ENCODE assay signal across 26 cellular contexts in the genomic region with DNA sequence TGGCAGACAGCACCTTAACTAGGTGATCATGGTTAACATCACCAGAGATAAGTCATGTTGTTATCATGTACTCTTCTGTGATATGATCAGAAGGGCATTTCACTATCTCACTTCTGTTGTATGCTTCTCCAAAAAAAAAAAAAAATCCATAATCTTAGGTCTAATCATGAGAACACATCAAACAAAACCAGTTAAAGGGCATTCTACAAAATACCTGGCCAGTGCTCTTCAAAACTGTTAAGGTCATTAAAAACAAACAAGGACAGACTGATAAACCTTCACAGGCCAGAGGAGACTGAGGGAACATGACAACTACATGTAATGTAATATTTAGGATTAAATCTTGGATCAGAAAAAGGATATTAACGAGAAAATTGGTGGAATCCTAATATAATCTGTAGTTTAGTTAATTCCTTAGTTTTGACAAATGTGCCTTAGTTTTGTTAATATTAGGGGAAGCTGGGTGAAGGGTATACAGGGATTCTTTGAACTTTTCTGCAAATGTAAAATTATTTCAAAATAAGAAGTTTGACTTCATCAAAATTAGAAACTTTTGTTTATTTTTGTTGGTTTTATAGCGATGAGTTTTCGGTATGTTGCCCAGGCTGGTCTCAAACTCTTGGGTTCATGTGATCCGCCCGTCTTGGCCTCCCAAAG.
"Had no signal": no experiment of that assay in that cellular context is flagged by ENCODE, and none has a peak within 500 bp of the region (broad histone marks: within the 10 kb centered on the region; RNA-seq: fewer than 3 reads in every experiment).

No MANE protein-coding gene starts in this region.

- H3K4me2 ChIP-seq: KMS-11 had no signal

- H3K9me3 ChIP-seq: SJSA1 had no signal

- H3K27ac ChIP-seq: KMS-11, SJSA1, SK-N-MC had no signal

- H3K4me1 ChIP-seq: SJSA1 had no signal

- H3K9ac ChIP-seq: KMS-11 had no signal

- FAIRE-seq: K562, RCC 7860 had no signal

- H3K27ac Mint-ChIP-seq: IgD-negative memory B cell had no signal

- ATAC-seq: K562 had no signal

- H3K4me3 Mint-ChIP-seq: IgD-negative memory B cell had no signal

- H3K27me3 ChIP-seq: SJSA1 had no signal

- H3K4me3 ChIP-seq: K562, SJSA1, SK-N-MC had no signal

- DNase-seq: Kasumi-1, MV-4-11, NCI-H1048, NCI-H1105, NCI-H1417, NCI-H1436 treated with DMSO at 0.1 percent for 48 hours, NCI-H1694, NCI-H187 treated with DMSO at 0.1 percent for 48 hours, NCI-H2081, NCI-H2107, NCI-H2171, NCI-H226, NCI-H446, NCI-H510A, NCI-H524 treated with DMSO at 0.1 percent for 48 hours, NCI-H69, NCI-H774, Right ventricle myocardium superior, RPMI8226, SIG-M5 had no signal
